In genomic region chr2:59354498-59354897, GRCh38 we compare ENCODE assay signal across 25 cellular contexts.
"Had no signal": no experiment of that assay in that cellular context is flagged by ENCODE, and none has a peak within 500 bp of the region (broad histone marks: within the 10 kb centered on the region; RNA-seq: fewer than 3 reads in every experiment).

No MANE protein-coding gene starts in this region.

- H3K36me3 ChIP-seq: neutrophil, pancreas, suprapubic skin, tibial artery, transverse colon, upper lobe of right lung, uterus had no signal

- H3K27me3 ChIP-seq: neutrophil, pancreas, suprapubic skin, testis, tibial artery, transverse colon, upper lobe of right lung, uterus had no signal

- FAIRE-seq: pancreas, small intestine had no signal

- H3K27ac ChIP-seq: neutrophil, pancreas, psoas muscle, testis, tibial artery, upper lobe of right lung, uterus had no signal

- H3K4me1 ChIP-seq: pancreas, psoas muscle, testis, tibial artery, transverse colon, upper lobe of right lung, uterus had no signal

- ATAC-seq: naive thymus-derived CD8-positive, alpha-beta T cell; natural killer cell treated with Interleukin-12 subunit alpha and Interleukin-12 subunit beta and Interleukin-15 and Interleukin-18, amount 100 ng/mL, for 72 hours; pancreas; psoas muscle; right cardiac atrium; sciatic nerve; stimulated activated memory B cell treated with anti-CD40 and anti-IgM and Interleukin-4, amounts not matched to agents 10 μg/mL and 1 μg/mL and 100 μg/mL, for 72 hours; stimulated activated naive CD8-positive, alpha-beta T cell treated with anti-CD3 and anti-CD28 coated beads, Interleukin-15, amount 100 ng/mL, for 72 hours; stimulated activated naive CD8-positive, alpha-beta T cell treated with anti-CD3 and anti-CD28 coated beads, Interleukin-15, Interleukin-2, amounts not matched to agents 100 U/mL and 50 U/mL, for 24 hours; upper lobe of right lung had no signal

- DNase-seq: naive B cell; naive thymus-derived CD8-positive, alpha-beta T cell; nephron progenitor cell; nucleus accumbens; pancreas; psoas muscle; right cardiac atrium; small intestine; stimulated activated CD4-positive, alpha-beta T cell treated with anti-CD3 and anti-CD28 coated beads, Interleukin-15, amount 100 ng/mL, for 24 hours; stimulated activated CD4-positive, alpha-beta T cell treated with anti-CD3 and anti-CD28 coated beads, Interleukin-2, amount 100 ng/mL, for 24 hours; stimulated activated CD4-positive, alpha-beta T cell treated with anti-CD3 and anti-CD28 coated beads, Interleukin-2, amount 100 ng/mL, for 48 hours; stimulated activated CD4-positive, alpha-beta T cell treated with anti-CD3 and anti-CD28 coated beads, Interleukin-4, amount 100 ng/mL, for 24 hours; stimulated activated naive CD8-positive, alpha-beta T cell treated with anti-CD3 and anti-CD28 coated beads, Interleukin-15, amount 100 ng/mL, for 72 hours; stimulated activated naive CD8-positive, alpha-beta T cell treated with anti-CD3 and anti-CD28 coated beads, Interleukin-15, Interleukin-2, amounts not matched to agents 100 U/mL and 50 U/mL, for 24 hours; substantia nigra; testis; tibial artery; transverse colon; upper lobe of right lung; uterus had no signal

- H3K9me3 ChIP-seq: neutrophil, pancreas, psoas muscle, suprapubic skin, testis, tibial artery, transverse colon, upper lobe of right lung, uterus had no signal

- H3K4me3 ChIP-seq: pancreas, psoas muscle, suprapubic skin, testis, tibial artery, transverse colon, upper lobe of right lung, uterus had no signal
